ENCODE assay signal across 10 cellular contexts in genomic region chr4:75699299-75699698, GRCh38. TPM values are rescaled to one million over a fixed set of nuclear protein-coding genes. Genes with fewer than 3 reads are reported as not detected.
A peak's percentile ranks its signal among the peaks of the same experiment; 100 is the strongest.
DNase-seq lines count a peak whose midpoint lies in the region; ATAC-seq, FAIRE-seq and TF ChIP-seq lines count a peak whose summit lies in the region.
"Had no signal": no experiment of that assay in that cellular context is flagged by ENCODE, and none has a peak within 500 bp of the region (broad histone marks: within the 10 kb centered on the region; RNA-seq: fewer than 3 reads in every experiment).

No MANE protein-coding gene starts in this region.

- H3K27ac Mint-ChIP-seq in T-helper 17 cell (peak overlapping the region; percentile 94), HFFc6 (no peak overlapping the region)
- peak overlapping the region; percentile 84 to 94 (median 90) for H3K27ac Mint-ChIP-seq in naive thymus-derived CD8-positive, alpha-beta T cell

- TF ChIP-seq CTCF in HFFc6 (IDR thresholded peaks at IDR 0.05): no peak

- FAIRE-seq in GM12892 (lab: Jason Lieb, UNC): peak; percentile 46
- FAIRE-seq: small intestine had no signal

- H3K27me3 Mint-ChIP-seq in T-helper 17 cell: no peaks in the 10 kb centered on the region
- H3K27me3 Mint-ChIP-seq in naive thymus-derived CD8-positive, alpha-beta T cell: no peaks in the 10 kb centered on the region
- H3K27me3 Mint-ChIP-seq in HFFc6 (ENCODE audit: insufficient read depth): peaks cover 2% of the 10 kb centered on the region; the same call in 1 of the 2 replicates

- H3K9me3 Mint-ChIP-seq in naive thymus-derived CD8-positive, alpha-beta T cell: no peaks in the 10 kb centered on the region
- no peaks in the 10 kb centered on the region for H3K9me3 Mint-ChIP-seq in HFFc6

- no peaks in the 10 kb centered on the region for H3K9me3 ChIP-seq in T-helper 17 cell (ENCODE audit: control insufficient read depth, low read length, poor library complexity, severe bottlenecking)

- H3K4me1 Mint-ChIP-seq in T-helper 17 cell (peaks cover 18% of the 10 kb centered on the region), HFFc6 (ENCODE audit: low read depth) (peaks cover 11% of the 10 kb centered on the region)
- H3K4me1 Mint-ChIP-seq in naive thymus-derived CD8-positive, alpha-beta T cell: peaks cover 14 to 40% (median 39%) of the 10 kb centered on the region in 4 donors

- no peak for TF ChIP-seq POLR2A in GM12892 (IDR thresholded peaks at IDR 0.05; ENCODE audit: low read depth, low read length)

- no peak for DNase-seq in GM12892 (ENCODE audit: insufficient read length)
- DNase-seq in T-helper 17 cell: no peak
- no peak for DNase-seq in naive thymus-derived CD8-positive, alpha-beta T cell
- DNase-seq in EL: no peak
- DNase-seq in HFFc6: no peak
- DNase-seq in NCI-H510A treated with DMSO at 0.1 percent for 48 hours (lab: John Stamatoyannopoulos, UW): no peak
- DNase-seq: NCI-H187, small intestine had no signal

- ATAC-seq in GM21786 (IDR thresholded peaks at IDR 0.05; ENCODE audit: unreplicated experiment): peak; percentile 5
- no peak for ATAC-seq in T-helper 17 cell
- no peak for ATAC-seq in naive thymus-derived CD8-positive, alpha-beta T cell
- no peak for ATAC-seq in GM21737 (IDR thresholded peaks at IDR 0.05; ENCODE audit: unreplicated experiment)

- POLR2A ChIA-PET in naive thymus-derived CD8-positive, alpha-beta T cell (lab: Charles Lee): interaction anchor here (1.5 kb wide), 1 partner anchor 24 kb away, joined by 4 read pairs; the partner anchor contains the start of gene USO1

- H3K4me3 Mint-ChIP-seq in T-helper 17 cell: peak overlapping the region; percentile 73
- H3K4me3 Mint-ChIP-seq in naive thymus-derived CD8-positive, alpha-beta T cell: peak overlapping the region in 9 of 10 donors; percentile 5 to 69 (median 61)
- no peak overlapping the region for H3K4me3 Mint-ChIP-seq in HFFc6

- H3K36me3 Mint-ChIP-seq in T-helper 17 cell (ENCODE audit: low read depth) (no peaks in the 10 kb centered on the region), HFFc6 (ENCODE audit: low read depth) (no peaks in the 10 kb centered on the region)
- H3K36me3 Mint-ChIP-seq in naive thymus-derived CD8-positive, alpha-beta T cell: no peaks in the 10 kb centered on the region

RNA-seq across cellular contexts. Expression of gene USO1, which starts 25.1 kb away (rescaled TPM):
- 52.1 TPM for polyA plus RNA-seq in GM12892 (2012; ENCODE audit: missing spikeins)
- 10 to 100 TPM; 24.0 to 27.8 TPM for total RNA-seq in T-helper 17 cell
- 10 to 100 TPM; 32.3 to 36.6 TPM for total RNA-seq in naive thymus-derived CD8-positive, alpha-beta T cell
- polyA plus RNA-seq in naive thymus-derived CD8-positive, alpha-beta T cell: 10 to 100 TPM; 22.0 to 26.5 (median 24.4) TPM
- total RNA-seq in HFFc6 (2021; fragmentation: NEBNext Ultra II Directional; extraction: Animal tissue kit (Norgen Biotek cat#: 25700)): 100 to 1,000 TPM in 1 of 6 experiments, 10 to 100 TPM in 5; 86.4 to 108 (median 95.1) TPM

RNA-seq across cellular contexts. Expression of gene G3BP2, which starts 26.1 kb away (rescaled TPM):
- 91.1 TPM for polyA plus RNA-seq in GM12892 (2012; ENCODE audit: missing spikeins)
- 100 to 1,000 TPM; 323 to 339 TPM for total RNA-seq in T-helper 17 cell
- 100 to 1,000 TPM; 172 to 190 TPM for total RNA-seq in naive thymus-derived CD8-positive, alpha-beta T cell
- polyA plus RNA-seq in naive thymus-derived CD8-positive, alpha-beta T cell: 100 to 1,000 TPM; 116 to 125 (median 121) TPM
- 100 to 1,000 TPM; 157 to 169 (median 168) TPM for total RNA-seq in HFFc6 (2021; fragmentation: NEBNext Ultra II Directional; extraction: Animal tissue kit (Norgen Biotek cat#: 25700))
